In the genomic region with DNA sequence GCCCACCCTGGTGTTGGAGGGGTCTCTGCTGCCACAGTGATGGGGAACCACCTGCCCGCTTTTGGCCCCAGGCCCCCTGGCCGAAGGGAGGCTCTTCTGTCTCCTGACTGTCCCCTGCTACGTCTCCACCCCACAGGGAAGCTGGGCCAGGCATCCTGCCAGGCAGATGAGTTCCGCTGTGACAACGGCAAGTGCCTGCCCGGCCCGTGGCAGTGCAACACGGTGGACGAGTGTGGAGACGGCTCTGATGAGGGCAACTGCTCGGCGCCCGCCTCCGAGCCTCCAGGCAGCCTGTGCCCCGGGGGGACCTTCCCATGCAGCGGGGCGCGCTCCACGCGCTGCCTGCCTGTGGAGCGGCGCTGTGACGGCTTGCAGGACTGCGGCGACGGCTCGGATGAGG, we compare ENCODE assay signal across 3 cellular contexts.
TF ChIP-seq lines count a peak whose summit lies in the region.

No MANE protein-coding gene starts in this region.

TF ChIP-seq in SK-N-SH, 30 proteins besides CTCF, POLR2A, EP300 and RAD21 (continued from another document):
- TF ChIP-seq TEAD4 (IDR thresholded peaks at IDR 0.05; ENCODE audit: borderline replicate concordance, insufficient read depth): no peak
- no peak for TF ChIP-seq MAX (IDR thresholded peaks at IDR 0.05; ENCODE audit: low read depth)
- TF ChIP-seq GATA2 (CRISPR knock-in tag; IDR thresholded peaks at IDR 0.05): no peak
- TF ChIP-seq RXRA (IDR thresholded peaks at IDR 0.05; ENCODE audit: borderline replicate concordance, low read depth): no peak
- TF ChIP-seq, protein P1, sequence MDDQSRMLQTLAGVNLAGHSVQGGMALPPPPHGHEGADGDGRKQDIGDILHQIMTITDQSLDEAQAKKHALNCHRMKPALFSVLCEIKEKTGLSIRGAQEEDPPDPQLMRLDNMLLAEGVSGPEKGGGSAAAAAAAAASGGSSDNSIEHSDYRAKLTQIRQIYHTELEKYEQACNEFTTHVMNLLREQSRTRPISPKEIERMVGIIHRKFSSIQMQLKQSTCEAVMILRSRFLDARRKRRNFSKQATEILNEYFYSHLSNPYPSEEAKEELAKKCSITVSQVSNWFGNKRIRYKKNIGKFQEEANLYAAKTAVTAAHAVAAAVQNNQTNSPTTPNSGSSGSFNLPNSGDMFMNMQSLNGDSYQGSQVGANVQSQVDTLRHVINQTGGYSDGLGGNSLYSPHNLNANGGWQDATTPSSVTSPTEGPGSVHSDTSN (IDR thresholded peaks at IDR 0.05): no peak
- no peak for TF ChIP-seq YY1 (IDR thresholded peaks at IDR 0.05; ENCODE audit: low read depth)
- TF ChIP-seq NRF1 (IDR thresholded peaks at IDR 0.05; ENCODE audit: low read depth, low read length): no peak
- TF ChIP-seq RFX5 (IDR thresholded peaks at IDR 0.05; ENCODE audit: low read length): no peak
- TF ChIP-seq, protein P2, sequence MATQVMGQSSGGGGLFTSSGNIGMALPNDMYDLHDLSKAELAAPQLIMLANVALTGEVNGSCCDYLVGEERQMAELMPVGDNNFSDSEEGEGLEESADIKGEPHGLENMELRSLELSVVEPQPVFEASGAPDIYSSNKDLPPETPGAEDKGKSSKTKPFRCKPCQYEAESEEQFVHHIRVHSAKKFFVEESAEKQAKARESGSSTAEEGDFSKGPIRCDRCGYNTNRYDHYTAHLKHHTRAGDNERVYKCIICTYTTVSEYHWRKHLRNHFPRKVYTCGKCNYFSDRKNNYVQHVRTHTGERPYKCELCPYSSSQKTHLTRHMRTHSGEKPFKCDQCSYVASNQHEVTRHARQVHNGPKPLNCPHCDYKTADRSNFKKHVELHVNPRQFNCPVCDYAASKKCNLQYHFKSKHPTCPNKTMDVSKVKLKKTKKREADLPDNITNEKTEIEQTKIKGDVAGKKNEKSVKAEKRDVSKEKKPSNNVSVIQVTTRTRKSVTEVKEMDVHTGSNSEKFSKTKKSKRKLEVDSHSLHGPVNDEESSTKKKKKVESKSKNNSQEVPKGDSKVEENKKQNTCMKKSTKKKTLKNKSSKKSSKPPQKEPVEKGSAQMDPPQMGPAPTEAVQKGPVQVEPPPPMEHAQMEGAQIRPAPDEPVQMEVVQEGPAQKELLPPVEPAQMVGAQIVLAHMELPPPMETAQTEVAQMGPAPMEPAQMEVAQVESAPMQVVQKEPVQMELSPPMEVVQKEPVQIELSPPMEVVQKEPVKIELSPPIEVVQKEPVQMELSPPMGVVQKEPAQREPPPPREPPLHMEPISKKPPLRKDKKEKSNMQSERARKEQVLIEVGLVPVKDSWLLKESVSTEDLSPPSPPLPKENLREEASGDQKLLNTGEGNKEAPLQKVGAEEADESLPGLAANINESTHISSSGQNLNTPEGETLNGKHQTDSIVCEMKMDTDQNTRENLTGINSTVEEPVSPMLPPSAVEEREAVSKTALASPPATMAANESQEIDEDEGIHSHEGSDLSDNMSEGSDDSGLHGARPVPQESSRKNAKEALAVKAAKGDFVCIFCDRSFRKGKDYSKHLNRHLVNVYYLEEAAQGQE (IDR thresholded peaks at IDR 0.05; ENCODE audit: low read depth, low read length): no peak
- TF ChIP-seq SIN3A (IDR thresholded peaks at IDR 0.05; ENCODE audit: borderline replicate concordance, low read depth, low read length): no peak
- TF ChIP-seq ELF1 (IDR thresholded peaks at IDR 0.05): no peak

TF ChIP-seq in SK-N-SH treated with all-trans-retinoic acid at 6 μM for 48 hours, 23 proteins besides CTCF, POLR2A, EP300 and RAD21 (continued from another document):
- TF ChIP-seq GLIS3 (CRISPR knock-in tag; IDR thresholded peaks at IDR 0.05) (no peak), BACH2 (CRISPR knock-in tag; IDR thresholded peaks at IDR 0.05; ENCODE audit: borderline replicate concordance) (no peak), OSR1 (CRISPR knock-in tag; IDR thresholded peaks at IDR 0.05) (no peak)

TF ChIP-seq in HEK293, 187 proteins besides CTCF, POLR2A, EP300 and RAD21 (continued from another document):
- TF ChIP-seq ZNF645 (tag by site-specific recombination; IDR thresholded peaks at IDR 0.05): no peak
- no peak for TF ChIP-seq TCF7L2 (IDR thresholded peaks at IDR 0.05; ENCODE audit: borderline replicate concordance, low read depth, low read length)
- TF ChIP-seq HOXA7 (CRISPR knock-in tag; IDR thresholded peaks at IDR 0.05; ENCODE audit: borderline replicate concordance): no peak
- no peak for TF ChIP-seq ZNF521 (tag by site-specific recombination; IDR thresholded peaks at IDR 0.05)
